22 cellular contexts compared by ENCODE assay signal in genomic region chr2:220071716-220072115, GRCh38.
"Had no signal": no experiment of that assay in that cellular context is flagged by ENCODE, and none has a peak within 500 bp of the region (broad histone marks: within the 10 kb centered on the region; RNA-seq: fewer than 3 reads in every experiment).

No MANE protein-coding gene starts in this region.

- DNase-seq: activated CD4-positive, alpha-beta memory T cell treated with anti-CD3 and anti-CD28 coated beads for 36 hours; activated CD4-positive, alpha-beta T cell treated with anti-CD3 and anti-CD28 coated beads for 4 hours; activated CD4-positive, CD25-positive, alpha-beta regulatory T cell; activated naive CD4-positive, alpha-beta T cell treated with Interleukin-2 at 50 U/mL for 16 hours; activated naive CD8-positive, alpha-beta T cell treated with anti-CD3 and anti-CD28 coated beads for 36 hours; activated T-cell treated with anti-CD3 and anti-CD28 coated beads, Interleukin-2, amount 50 U/mL, for 48 hours; amniotic stem cell; cortex of kidney; heart right ventricle; kidney; lower lobe of right lung; naive thymus-derived CD8-positive, alpha-beta T cell; pancreas; psoas muscle; right cardiac atrium; stimulated activated CD4-positive, alpha-beta T cell treated with anti-CD3 and anti-CD28 coated beads, Interleukin-4, amount 100 ng/mL, for 24 hours; stimulated activated naive CD8-positive, alpha-beta T cell treated with anti-CD3 and anti-CD28 coated beads, Interleukin-15, Interleukin-2, amounts not matched to agents 100 U/mL and 50 U/mL, for 24 hours; tibial artery; uterus had no signal

- H3K4me3 Mint-ChIP-seq: activated CD4-positive, alpha-beta memory T cell treated with anti-CD3 and anti-CD28 coated beads for 36 hours; activated naive CD8-positive, alpha-beta T cell treated with anti-CD3 and anti-CD28 coated beads for 36 hours; naive thymus-derived CD8-positive, alpha-beta T cell had no signal

- H3K4me3 ChIP-seq: cardiac muscle cell, heart right ventricle, lower lobe of right lung, pancreas, psoas muscle, tibial artery, uterus had no signal

- H3K27ac Mint-ChIP-seq: activated CD4-positive, alpha-beta memory T cell treated with anti-CD3 and anti-CD28 coated beads for 36 hours; activated naive CD8-positive, alpha-beta T cell treated with anti-CD3 and anti-CD28 coated beads for 36 hours; naive thymus-derived CD8-positive, alpha-beta T cell had no signal

- H3K9me3 ChIP-seq: heart right ventricle, lower lobe of right lung, neutrophil, pancreas, psoas muscle, tibial artery, uterus had no signal

- H3K4me1 ChIP-seq: heart right ventricle, lower lobe of right lung, pancreas, psoas muscle, uterus had no signal

- H3K9me3 Mint-ChIP-seq: activated CD4-positive, alpha-beta memory T cell treated with anti-CD3 and anti-CD28 coated beads for 36 hours had no signal

- H3K36me3 Mint-ChIP-seq: activated CD4-positive, alpha-beta memory T cell treated with anti-CD3 and anti-CD28 coated beads for 36 hours; activated naive CD8-positive, alpha-beta T cell treated with anti-CD3 and anti-CD28 coated beads for 36 hours; naive thymus-derived CD8-positive, alpha-beta T cell had no signal

- H3K4me1 Mint-ChIP-seq: activated naive CD8-positive, alpha-beta T cell treated with anti-CD3 and anti-CD28 coated beads for 36 hours; naive thymus-derived CD8-positive, alpha-beta T cell had no signal

- H3K27ac ChIP-seq: cardiac muscle cell, heart right ventricle, lower lobe of right lung, neutrophil, pancreas, psoas muscle, tibial artery, uterus had no signal

- H3K27me3 ChIP-seq: cardiac muscle cell, neutrophil, pancreas, tibial artery, uterus had no signal

- ATAC-seq: heart right ventricle; left lobe of liver; lower lobe of right lung; naive thymus-derived CD8-positive, alpha-beta T cell; pancreas; psoas muscle; right cardiac atrium; stimulated activated naive CD8-positive, alpha-beta T cell treated with anti-CD3 and anti-CD28 coated beads, Interleukin-15, Interleukin-2, amounts not matched to agents 100 U/mL and 50 U/mL, for 24 hours had no signal

- H3K36me3 ChIP-seq: cardiac muscle cell, heart right ventricle, lower lobe of right lung, neutrophil, pancreas, tibial artery, uterus had no signal

- H3K27me3 Mint-ChIP-seq: activated CD4-positive, alpha-beta memory T cell treated with anti-CD3 and anti-CD28 coated beads for 36 hours; activated naive CD8-positive, alpha-beta T cell treated with anti-CD3 and anti-CD28 coated beads for 36 hours had no signal
